In genomic region chrX:26192204-26192603, GRCh38 we compare ENCODE assay signal across 1 cellular context.
TF ChIP-seq lines count a peak whose summit lies in the region.

TSS of gene MAGEB6 (plus strand) at chrX:26192440. CDS start at chrX:26193847, 1,407 bp downstream.

TF ChIP-seq in GM23338, 12 proteins besides CTCF, POLR2A, EP300 and RAD21 (continued from another document):
- no peak for TF ChIP-seq ZNF462 (CRISPR knock-in tag; IDR thresholded peaks at IDR 0.05)
- TF ChIP-seq CREB1 (CRISPR knock-in tag; IDR thresholded peaks at IDR 0.05; ENCODE audit: low read depth) = no peak
- TF ChIP-seq EZH2 (IDR thresholded peaks at IDR 0.05; ENCODE audit: low read depth, unreplicated experiment) = no peak
- TF ChIP-seq EZH2phosphoT487 (IDR thresholded peaks at IDR 0.05; ENCODE audit: unreplicated experiment) = no peak
- TF ChIP-seq ZNF114 (CRISPR knock-in tag; IDR thresholded peaks at IDR 0.05) = no peak
- TF ChIP-seq ETS1 (IDR thresholded peaks at IDR 0.05) = no peak
- no peak for TF ChIP-seq NANOG (IDR thresholded peaks at IDR 0.05; ENCODE audit: borderline replicate concordance)
- no peak for TF ChIP-seq ZNF331 (CRISPR knock-in tag; IDR thresholded peaks at IDR 0.05; ENCODE audit: low read depth)
- no peak for TF ChIP-seq POLR2AphosphoS5 (IDR thresholded peaks at IDR 0.05; ENCODE audit: low read depth)
